In the genomic region with DNA sequence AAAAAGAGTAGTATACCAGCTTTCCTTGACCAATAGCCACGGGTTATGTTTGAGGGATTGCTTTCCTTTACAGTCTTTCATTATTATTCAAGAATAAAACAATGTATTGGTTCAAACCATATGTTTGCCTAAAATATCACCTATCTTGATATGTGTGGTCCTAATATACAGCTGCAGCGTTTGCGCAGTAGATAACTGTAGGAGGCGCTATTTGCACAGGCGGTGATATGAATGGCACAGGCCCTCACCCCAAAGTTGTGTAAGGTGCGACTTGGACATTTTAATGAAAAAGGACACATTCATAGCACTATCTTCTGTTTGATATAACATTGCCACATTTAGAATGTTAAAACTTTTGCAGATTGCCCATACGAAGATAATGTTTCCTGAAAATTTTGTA, we compare ENCODE assay signal across 1 cellular context.
TF ChIP-seq lines count a peak whose summit lies in the region.

No MANE protein-coding gene starts in this region.

TF ChIP-seq in WTC11, 78 proteins besides CTCF, POLR2A, EP300 and RAD21 (continued from another document):
- TF ChIP-seq, protein P1, sequence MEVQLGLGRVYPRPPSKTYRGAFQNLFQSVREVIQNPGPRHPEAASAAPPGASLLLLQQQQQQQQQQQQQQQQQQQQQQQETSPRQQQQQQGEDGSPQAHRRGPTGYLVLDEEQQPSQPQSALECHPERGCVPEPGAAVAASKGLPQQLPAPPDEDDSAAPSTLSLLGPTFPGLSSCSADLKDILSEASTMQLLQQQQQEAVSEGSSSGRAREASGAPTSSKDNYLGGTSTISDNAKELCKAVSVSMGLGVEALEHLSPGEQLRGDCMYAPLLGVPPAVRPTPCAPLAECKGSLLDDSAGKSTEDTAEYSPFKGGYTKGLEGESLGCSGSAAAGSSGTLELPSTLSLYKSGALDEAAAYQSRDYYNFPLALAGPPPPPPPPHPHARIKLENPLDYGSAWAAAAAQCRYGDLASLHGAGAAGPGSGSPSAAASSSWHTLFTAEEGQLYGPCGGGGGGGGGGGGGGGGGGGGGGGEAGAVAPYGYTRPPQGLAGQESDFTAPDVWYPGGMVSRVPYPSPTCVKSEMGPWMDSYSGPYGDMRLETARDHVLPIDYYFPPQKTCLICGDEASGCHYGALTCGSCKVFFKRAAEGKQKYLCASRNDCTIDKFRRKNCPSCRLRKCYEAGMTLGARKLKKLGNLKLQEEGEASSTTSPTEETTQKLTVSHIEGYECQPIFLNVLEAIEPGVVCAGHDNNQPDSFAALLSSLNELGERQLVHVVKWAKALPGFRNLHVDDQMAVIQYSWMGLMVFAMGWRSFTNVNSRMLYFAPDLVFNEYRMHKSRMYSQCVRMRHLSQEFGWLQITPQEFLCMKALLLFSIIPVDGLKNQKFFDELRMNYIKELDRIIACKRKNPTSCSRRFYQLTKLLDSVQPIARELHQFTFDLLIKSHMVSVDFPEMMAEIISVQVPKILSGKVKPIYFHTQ (CRISPR knock-in tag; IDR thresholded peaks at IDR 0.05) = no peak
- TF ChIP-seq SOX15 (CRISPR knock-in tag; IDR thresholded peaks at IDR 0.05) = no peak
